Comparison of ENCODE assay signal across 1 cellular context in the genomic region with DNA sequence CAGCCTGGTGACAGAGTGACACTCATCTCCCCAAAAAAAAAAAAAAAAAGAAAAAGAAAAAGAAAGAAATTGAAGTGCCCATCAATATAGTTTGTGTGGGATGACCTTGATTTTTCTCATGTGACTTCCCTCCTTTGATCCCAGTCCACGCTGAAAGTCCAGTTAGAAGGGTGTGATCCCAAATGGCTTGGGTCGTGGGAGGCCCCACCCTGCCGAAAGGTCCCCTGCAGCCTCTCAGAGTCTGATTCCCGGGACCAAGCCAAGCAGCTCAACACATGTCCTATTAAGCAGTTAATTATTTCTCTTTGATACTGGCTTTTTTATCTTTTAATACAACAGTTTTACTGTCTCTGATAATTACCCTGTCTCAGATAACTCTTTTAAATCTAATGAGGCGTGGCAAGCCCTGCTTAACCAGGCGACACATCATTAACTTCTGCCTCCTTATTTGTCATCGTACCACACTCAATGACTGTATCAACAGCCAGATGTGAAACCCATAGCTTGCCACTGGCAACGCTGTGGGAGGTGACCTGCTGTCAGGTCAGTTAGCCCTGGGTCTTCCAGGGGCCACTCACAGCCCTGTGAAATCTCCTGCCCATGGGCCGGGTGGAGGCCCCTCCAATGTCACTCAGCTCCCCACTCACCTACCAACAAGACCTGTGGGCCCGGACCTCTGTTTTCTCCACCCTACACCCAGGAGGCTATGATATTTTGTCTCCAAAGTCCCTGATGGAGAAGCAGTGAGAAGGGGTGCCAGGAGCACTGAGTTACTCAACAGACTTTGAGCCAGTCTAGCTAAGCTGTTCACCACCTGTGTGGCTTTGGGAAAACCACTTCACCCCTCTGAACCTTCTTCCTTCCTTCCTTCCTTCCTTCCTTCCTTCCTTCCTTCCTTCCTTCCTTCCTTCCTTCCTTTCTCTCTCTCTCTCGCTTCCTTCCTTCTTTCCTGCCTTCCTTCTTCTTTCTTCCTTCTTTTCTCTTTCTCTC.
TF ChIP-seq lines count a peak whose summit lies in the region.

No MANE protein-coding gene starts in this region.

TF ChIP-seq in HEK293, 187 proteins besides CTCF, POLR2A, EP300 and RAD21 (continued from another document and continues in another):
- TF ChIP-seq, protein P1, sequence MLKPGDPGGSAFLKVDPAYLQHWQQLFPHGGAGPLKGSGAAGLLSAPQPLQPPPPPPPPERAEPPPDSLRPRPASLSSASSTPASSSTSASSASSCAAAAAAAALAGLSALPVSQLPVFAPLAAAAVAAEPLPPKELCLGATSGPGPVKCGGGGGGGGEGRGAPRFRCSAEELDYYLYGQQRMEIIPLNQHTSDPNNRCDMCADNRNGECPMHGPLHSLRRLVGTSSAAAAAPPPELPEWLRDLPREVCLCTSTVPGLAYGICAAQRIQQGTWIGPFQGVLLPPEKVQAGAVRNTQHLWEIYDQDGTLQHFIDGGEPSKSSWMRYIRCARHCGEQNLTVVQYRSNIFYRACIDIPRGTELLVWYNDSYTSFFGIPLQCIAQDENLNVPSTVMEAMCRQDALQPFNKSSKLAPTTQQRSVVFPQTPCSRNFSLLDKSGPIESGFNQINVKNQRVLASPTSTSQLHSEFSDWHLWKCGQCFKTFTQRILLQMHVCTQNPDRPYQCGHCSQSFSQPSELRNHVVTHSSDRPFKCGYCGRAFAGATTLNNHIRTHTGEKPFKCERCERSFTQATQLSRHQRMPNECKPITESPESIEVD (tag by site-specific recombination; IDR thresholded peaks at IDR 0.05) = peak; percentile 33; the same call in 1 of the 2 replicates
- TF ChIP-seq EGR2 (tag by site-specific recombination; IDR thresholded peaks at IDR 0.05; ENCODE audit: low read depth) = no peak
- no peak for TF ChIP-seq ZNF658 (tag by site-specific recombination; IDR thresholded peaks at IDR 0.05)
- TF ChIP-seq, protein P2, sequence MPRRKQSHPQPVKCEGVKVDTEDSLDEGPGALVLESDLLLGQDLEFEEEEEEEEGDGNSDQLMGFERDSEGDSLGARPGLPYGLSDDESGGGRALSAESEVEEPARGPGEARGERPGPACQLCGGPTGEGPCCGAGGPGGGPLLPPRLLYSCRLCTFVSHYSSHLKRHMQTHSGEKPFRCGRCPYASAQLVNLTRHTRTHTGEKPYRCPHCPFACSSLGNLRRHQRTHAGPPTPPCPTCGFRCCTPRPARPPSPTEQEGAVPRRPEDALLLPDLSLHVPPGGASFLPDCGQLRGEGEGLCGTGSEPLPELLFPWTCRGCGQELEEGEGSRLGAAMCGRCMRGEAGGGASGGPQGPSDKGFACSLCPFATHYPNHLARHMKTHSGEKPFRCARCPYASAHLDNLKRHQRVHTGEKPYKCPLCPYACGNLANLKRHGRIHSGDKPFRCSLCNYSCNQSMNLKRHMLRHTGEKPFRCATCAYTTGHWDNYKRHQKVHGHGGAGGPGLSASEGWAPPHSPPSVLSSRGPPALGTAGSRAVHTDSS (tag by site-specific recombination; IDR thresholded peaks at IDR 0.05) = no peak
- TF ChIP-seq ZNF211 (tag by site-specific recombination; IDR thresholded peaks at IDR 0.05; ENCODE audit: low read depth) = no peak
- no peak for TF ChIP-seq KLF9 (tag by site-specific recombination; IDR thresholded peaks at IDR 0.05; ENCODE audit: low read depth)
- 0 out of 2 replicates have a peak, but pooled peaks have one; percentile 20 for TF ChIP-seq ZFP69B (tag by site-specific recombination; IDR thresholded peaks at IDR 0.05)
- TF ChIP-seq KLF1 (tag by site-specific recombination; IDR thresholded peaks at IDR 0.05) = no peak
- no peak for TF ChIP-seq HOXC10 (CRISPR knock-in tag; IDR thresholded peaks at IDR 0.05)
- TF ChIP-seq, protein P3, sequence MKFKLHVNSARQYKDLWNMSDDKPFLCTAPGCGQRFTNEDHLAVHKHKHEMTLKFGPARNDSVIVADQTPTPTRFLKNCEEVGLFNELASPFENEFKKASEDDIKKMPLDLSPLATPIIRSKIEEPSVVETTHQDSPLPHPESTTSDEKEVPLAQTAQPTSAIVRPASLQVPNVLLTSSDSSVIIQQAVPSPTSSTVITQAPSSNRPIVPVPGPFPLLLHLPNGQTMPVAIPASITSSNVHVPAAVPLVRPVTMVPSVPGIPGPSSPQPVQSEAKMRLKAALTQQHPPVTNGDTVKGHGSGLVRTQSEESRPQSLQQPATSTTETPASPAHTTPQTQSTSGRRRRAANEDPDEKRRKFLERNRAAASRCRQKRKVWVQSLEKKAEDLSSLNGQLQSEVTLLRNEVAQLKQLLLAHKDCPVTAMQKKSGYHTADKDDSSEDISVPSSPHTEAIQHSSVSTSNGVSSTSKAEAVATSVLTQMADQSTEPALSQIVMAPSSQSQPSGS (tag by site-specific recombination; IDR thresholded peaks at IDR 0.05; ENCODE audit: low read depth) = no peak
- no peak for TF ChIP-seq ZXDB (tag by site-specific recombination; IDR thresholded peaks at IDR 0.05)
- no peak for TF ChIP-seq KLF8 (tag by site-specific recombination; IDR thresholded peaks at IDR 0.05)
- no peak for TF ChIP-seq ZNF157 (tag by site-specific recombination; IDR thresholded peaks at IDR 0.05)
- TF ChIP-seq, protein P4, sequence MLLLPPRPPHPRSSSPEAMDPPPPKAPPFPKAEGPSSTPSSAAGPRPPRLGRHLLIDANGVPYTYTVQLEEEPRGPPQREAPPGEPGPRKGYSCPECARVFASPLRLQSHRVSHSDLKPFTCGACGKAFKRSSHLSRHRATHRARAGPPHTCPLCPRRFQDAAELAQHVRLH (tag by site-specific recombination; IDR thresholded peaks at IDR 0.05) = no peak
- TF ChIP-seq, protein P5, sequence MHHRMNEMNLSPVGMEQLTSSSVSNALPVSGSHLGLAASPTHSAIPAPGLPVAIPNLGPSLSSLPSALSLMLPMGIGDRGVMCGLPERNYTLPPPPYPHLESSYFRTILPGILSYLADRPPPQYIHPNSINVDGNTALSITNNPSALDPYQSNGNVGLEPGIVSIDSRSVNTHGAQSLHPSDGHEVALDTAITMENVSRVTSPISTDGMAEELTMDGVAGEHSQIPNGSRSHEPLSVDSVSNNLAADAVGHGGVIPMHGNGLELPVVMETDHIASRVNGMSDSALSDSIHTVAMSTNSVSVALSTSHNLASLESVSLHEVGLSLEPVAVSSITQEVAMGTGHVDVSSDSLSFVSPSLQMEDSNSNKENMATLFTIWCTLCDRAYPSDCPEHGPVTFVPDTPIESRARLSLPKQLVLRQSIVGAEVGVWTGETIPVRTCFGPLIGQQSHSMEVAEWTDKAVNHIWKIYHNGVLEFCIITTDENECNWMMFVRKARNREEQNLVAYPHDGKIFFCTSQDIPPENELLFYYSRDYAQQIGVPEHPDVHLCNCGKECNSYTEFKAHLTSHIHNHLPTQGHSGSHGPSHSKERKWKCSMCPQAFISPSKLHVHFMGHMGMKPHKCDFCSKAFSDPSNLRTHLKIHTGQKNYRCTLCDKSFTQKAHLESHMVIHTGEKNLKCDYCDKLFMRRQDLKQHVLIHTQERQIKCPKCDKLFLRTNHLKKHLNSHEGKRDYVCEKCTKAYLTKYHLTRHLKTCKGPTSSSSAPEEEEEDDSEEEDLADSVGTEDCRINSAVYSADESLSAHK (tag by site-specific recombination; IDR thresholded peaks at IDR 0.05) = 0 out of 2 replicates have a peak, but pooled peaks have one; percentile 36
- no peak for TF ChIP-seq SETDB1 (IDR thresholded peaks at IDR 0.05; ENCODE audit: insufficient read length, low read length)
- TF ChIP-seq TCF7L2 (IDR thresholded peaks at IDR 0.05; ENCODE audit: borderline replicate concordance, low read depth, low read length) = peak; percentile 33; the same call in 1 of the 2 replicates
- TF ChIP-seq ZBTB8A (tag by site-specific recombination; IDR thresholded peaks at IDR 0.05) = no peak
- TF ChIP-seq, protein P6, sequence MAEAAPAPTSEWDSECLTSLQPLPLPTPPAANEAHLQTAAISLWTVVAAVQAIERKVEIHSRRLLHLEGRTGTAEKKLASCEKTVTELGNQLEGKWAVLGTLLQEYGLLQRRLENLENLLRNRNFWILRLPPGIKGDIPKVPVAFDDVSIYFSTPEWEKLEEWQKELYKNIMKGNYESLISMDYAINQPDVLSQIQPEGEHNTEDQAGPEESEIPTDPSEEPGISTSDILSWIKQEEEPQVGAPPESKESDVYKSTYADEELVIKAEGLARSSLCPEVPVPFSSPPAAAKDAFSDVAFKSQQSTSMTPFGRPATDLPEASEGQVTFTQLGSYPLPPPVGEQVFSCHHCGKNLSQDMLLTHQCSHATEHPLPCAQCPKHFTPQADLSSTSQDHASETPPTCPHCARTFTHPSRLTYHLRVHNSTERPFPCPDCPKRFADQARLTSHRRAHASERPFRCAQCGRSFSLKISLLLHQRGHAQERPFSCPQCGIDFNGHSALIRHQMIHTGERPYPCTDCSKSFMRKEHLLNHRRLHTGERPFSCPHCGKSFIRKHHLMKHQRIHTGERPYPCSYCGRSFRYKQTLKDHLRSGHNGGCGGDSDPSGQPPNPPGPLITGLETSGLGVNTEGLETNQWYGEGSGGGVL (tag by site-specific recombination; IDR thresholded peaks at IDR 0.05) = no peak
- TF ChIP-seq, protein P7, sequence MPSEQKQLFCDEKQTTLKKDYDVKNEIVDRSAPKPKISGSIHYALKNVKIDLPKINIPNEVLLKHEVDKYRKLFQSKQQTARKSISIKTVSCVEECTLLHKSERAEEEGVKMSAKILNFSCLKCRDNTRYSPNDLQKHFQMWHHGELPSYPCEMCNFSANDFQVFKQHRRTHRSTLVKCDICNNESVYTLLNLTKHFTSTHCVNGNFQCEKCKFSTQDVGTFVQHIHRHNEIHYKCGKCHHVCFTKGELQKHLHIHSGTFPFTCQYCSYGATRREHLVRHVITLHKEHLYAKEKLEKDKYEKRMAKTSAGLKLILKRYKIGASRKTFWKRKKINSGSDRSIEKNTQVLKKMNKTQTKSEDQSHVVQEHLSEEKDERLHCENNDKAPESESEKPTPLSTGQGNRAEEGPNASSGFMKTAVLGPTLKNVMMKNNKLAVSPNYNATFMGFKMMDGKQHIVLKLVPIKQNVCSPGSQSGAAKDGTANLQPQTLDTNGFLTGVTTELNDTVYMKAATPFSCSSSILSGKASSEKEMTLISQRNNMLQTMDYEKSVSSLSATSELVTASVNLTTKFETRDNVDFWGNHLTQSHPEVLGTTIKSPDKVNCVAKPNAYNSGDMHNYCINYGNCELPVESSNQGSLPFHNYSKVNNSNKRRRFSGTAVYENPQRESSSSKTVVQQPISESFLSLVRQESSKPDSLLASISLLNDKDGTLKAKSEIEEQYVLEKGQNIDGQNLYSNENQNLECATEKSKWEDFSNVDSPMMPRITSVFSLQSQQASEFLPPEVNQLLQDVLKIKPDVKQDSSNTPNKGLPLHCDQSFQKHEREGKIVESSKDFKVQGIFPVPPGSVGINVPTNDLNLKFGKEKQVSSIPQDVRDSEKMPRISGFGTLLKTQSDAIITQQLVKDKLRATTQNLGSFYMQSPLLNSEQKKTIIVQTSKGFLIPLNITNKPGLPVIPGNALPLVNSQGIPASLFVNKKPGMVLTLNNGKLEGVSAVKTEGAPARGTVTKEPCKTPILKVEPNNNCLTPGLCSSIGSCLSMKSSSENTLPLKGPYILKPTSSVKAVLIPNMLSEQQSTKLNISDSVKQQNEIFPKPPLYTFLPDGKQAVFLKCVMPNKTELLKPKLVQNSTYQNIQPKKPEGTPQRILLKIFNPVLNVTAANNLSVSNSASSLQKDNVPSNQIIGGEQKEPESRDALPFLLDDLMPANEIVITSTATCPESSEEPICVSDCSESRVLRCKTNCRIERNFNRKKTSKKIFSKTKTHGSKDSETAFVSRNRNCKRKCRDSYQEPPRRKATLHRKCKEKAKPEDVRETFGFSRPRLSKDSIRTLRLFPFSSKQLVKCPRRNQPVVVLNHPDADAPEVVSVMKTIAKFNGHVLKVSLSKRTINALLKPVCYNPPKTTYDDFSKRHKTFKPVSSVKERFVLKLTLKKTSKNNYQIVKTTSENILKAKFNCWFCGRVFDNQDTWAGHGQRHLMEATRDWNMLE (tag by site-specific recombination; conservative IDR thresholded peaks at IDR 0.05; ENCODE audit: low read depth) = no peak
- no peak for TF ChIP-seq ZNF707 (tag by site-specific recombination; IDR thresholded peaks at IDR 0.05)
- no peak for TF ChIP-seq ZNF112 (tag by site-specific recombination; IDR thresholded peaks at IDR 0.05)
- no peak for TF ChIP-seq ZNF791 (tag by site-specific recombination; IDR thresholded peaks at IDR 0.05)
- TF ChIP-seq SP7 (tag by site-specific recombination; IDR thresholded peaks at IDR 0.05) = 0 out of 2 replicates have a peak, but pooled peaks have one; percentile 31
- TF ChIP-seq MZF1 (tag by site-specific recombination; IDR thresholded peaks at IDR 0.05; ENCODE audit: borderline replicate concordance) = no peak
- no peak for TF ChIP-seq ZNF354C (tag by site-specific recombination; IDR thresholded peaks at IDR 0.05; ENCODE audit: borderline replicate concordance, low read depth)
- TF ChIP-seq, protein P8, sequence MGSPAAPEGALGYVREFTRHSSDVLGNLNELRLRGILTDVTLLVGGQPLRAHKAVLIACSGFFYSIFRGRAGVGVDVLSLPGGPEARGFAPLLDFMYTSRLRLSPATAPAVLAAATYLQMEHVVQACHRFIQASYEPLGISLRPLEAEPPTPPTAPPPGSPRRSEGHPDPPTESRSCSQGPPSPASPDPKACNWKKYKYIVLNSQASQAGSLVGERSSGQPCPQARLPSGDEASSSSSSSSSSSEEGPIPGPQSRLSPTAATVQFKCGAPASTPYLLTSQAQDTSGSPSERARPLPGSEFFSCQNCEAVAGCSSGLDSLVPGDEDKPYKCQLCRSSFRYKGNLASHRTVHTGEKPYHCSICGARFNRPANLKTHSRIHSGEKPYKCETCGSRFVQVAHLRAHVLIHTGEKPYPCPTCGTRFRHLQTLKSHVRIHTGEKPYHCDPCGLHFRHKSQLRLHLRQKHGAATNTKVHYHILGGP (tag by site-specific recombination; IDR thresholded peaks at IDR 0.05) = no peak
- TF ChIP-seq ZNF654 (tag by site-specific recombination; IDR thresholded peaks at IDR 0.05; ENCODE audit: low read depth) = no peak
- no peak for TF ChIP-seq ZIC2 (tag by site-specific recombination; IDR thresholded peaks at IDR 0.05)
- TF ChIP-seq, protein P9, sequence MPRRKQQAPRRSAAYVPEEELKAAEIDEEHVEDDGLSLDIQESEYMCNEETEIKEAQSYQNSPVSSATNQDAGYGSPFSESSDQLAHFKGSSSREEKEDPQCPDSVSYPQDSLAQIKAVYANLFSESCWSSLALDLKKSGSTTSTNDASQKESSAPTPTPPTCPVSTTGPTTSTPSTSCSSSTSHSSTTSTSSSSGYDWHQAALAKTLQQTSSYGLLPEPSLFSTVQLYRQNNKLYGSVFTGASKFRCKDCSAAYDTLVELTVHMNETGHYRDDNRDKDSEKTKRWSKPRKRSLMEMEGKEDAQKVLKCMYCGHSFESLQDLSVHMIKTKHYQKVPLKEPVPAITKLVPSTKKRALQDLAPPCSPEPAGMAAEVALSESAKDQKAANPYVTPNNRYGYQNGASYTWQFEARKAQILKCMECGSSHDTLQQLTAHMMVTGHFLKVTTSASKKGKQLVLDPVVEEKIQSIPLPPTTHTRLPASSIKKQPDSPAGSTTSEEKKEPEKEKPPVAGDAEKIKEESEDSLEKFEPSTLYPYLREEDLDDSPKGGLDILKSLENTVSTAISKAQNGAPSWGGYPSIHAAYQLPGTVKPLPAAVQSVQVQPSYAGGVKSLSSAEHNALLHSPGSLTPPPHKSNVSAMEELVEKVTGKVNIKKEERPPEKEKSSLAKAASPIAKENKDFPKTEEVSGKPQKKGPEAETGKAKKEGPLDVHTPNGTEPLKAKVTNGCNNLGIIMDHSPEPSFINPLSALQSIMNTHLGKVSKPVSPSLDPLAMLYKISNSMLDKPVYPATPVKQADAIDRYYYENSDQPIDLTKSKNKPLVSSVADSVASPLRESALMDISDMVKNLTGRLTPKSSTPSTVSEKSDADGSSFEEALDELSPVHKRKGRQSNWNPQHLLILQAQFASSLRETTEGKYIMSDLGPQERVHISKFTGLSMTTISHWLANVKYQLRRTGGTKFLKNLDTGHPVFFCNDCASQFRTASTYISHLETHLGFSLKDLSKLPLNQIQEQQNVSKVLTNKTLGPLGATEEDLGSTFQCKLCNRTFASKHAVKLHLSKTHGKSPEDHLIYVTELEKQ (tag by site-specific recombination; IDR thresholded peaks at IDR 0.05; ENCODE audit: borderline replicate concordance) = no peak
- no peak for TF ChIP-seq ZSCAN30 (tag by site-specific recombination; IDR thresholded peaks at IDR 0.05)
